ENCODE assay signal across 1 cellular context in genomic region chr17:82037113-82037888, GRCh38.
TF ChIP-seq lines count a peak whose summit lies in the region.

TSS of gene DCXR (minus strand) at chr17:82037697. CDS start at chr17:82037682, 15 bp downstream.

TF ChIP-seq in HepG2, 621 proteins besides CTCF, POLR2A, EP300 and RAD21 (continued from another document and continues in another):
- peak; percentile 31; the same call in 1 of the 2 replicates for TF ChIP-seq THAP7 (CRISPR knock-in tag; IDR thresholded peaks at IDR 0.05)
- TF ChIP-seq ZNF597 (CRISPR knock-in tag; IDR thresholded peaks at IDR 0.05) = no peak
- TF ChIP-seq KDM5B (CRISPR knock-in tag; IDR thresholded peaks at IDR 0.05; ENCODE audit: borderline replicate concordance) = peak; percentile 94
- TF ChIP-seq KIAA2018 (CRISPR knock-in tag; IDR thresholded peaks at IDR 0.05; ENCODE audit: borderline replicate concordance) = no peak
- no peak for TF ChIP-seq ZNF652 (CRISPR knock-in tag; IDR thresholded peaks at IDR 0.05; ENCODE audit: borderline replicate concordance, low read depth)
- no peak for TF ChIP-seq MTA3 (CRISPR knock-in tag; IDR thresholded peaks at IDR 0.05)
- peak; percentile 81; the same call in 1 of the 2 replicates for TF ChIP-seq NFKB2 (CRISPR knock-in tag; IDR thresholded peaks at IDR 0.05; ENCODE audit: borderline replicate concordance)
- TF ChIP-seq NONO (IDR thresholded peaks at IDR 0.05) = no peak
- TF ChIP-seq NONO (CRISPR knock-in tag; conservative IDR thresholded peaks at IDR 0.05) = peak; percentile 89
- peak; percentile 68 for TF ChIP-seq ZNF709 (CRISPR knock-in tag; IDR thresholded peaks at IDR 0.05)
- peak; percentile 39; the same call in 1 of the 2 replicates for TF ChIP-seq ZNF350 (CRISPR knock-in tag; IDR thresholded peaks at IDR 0.05; ENCODE audit: borderline replicate concordance, low read depth)
- 0 out of 2 replicates have a peak, but pooled peaks have one; percentile 77 for TF ChIP-seq SMAD1 (CRISPR knock-in tag; IDR thresholded peaks at IDR 0.05; ENCODE audit: borderline replicate concordance, low read depth)
- peak; percentile 95 for TF ChIP-seq ZNF580 (CRISPR knock-in tag; IDR thresholded peaks at IDR 0.05; ENCODE audit: borderline replicate concordance, low read depth)
- TF ChIP-seq ZNF136 (CRISPR knock-in tag; IDR thresholded peaks at IDR 0.05; ENCODE audit: low read depth) = no peak
- no peak; the same call in 1 of the 2 replicates for TF ChIP-seq ZC3H13 (CRISPR knock-in tag; IDR thresholded peaks at IDR 0.05)
- peak in 1 of 2 experiments; percentile 88; a peak in 2 of 4 replicates for TF ChIP-seq KLF16 (CRISPR knock-in tag; IDR thresholded peaks at IDR 0.05)
- no peak for TF ChIP-seq ATF7 (IDR thresholded peaks at IDR 0.05)
- TF ChIP-seq ATF7 (CRISPR knock-in tag; IDR thresholded peaks at IDR 0.05) = no peak; the same call in 1 of the 2 replicates
- TF ChIP-seq ZNF335 (CRISPR knock-in tag; IDR thresholded peaks at IDR 0.05) = peak; percentile 90; the same call in 1 of the 2 replicates
- TF ChIP-seq AKAP8 (CRISPR knock-in tag; IDR thresholded peaks at IDR 0.05) = peak; percentile 97
- no peak for TF ChIP-seq ZNF460 (CRISPR knock-in tag; IDR thresholded peaks at IDR 0.05; ENCODE audit: borderline replicate concordance)
- no peak for TF ChIP-seq DNMT3B (CRISPR knock-in tag; conservative IDR thresholded peaks at IDR 0.05)
- no peak for TF ChIP-seq ZNF512B (CRISPR knock-in tag; IDR thresholded peaks at IDR 0.05; ENCODE audit: borderline replicate concordance)
- TF ChIP-seq ZNF24 (IDR thresholded peaks at IDR 0.05) = no peak; the same call in 1 of the 2 replicates
- no peak for TF ChIP-seq MATR3 (CRISPR knock-in tag; IDR thresholded peaks at IDR 0.05)
- 0 out of 2 replicates have a peak, but pooled peaks have one; percentile 37 for TF ChIP-seq PAX8 (CRISPR knock-in tag; IDR thresholded peaks at IDR 0.05; ENCODE audit: borderline replicate concordance)
- no peak for TF ChIP-seq HHEX (CRISPR knock-in tag; IDR thresholded peaks at IDR 0.05)
- no peak for TF ChIP-seq ZBTB1 (CRISPR knock-in tag; IDR thresholded peaks at IDR 0.05; ENCODE audit: borderline replicate concordance)
- TF ChIP-seq PRPF4 (IDR thresholded peaks at IDR 0.05; ENCODE audit: low read depth, low read length, poor library complexity, severe bottlenecking) = no peak
- no peak for TF ChIP-seq ZNF879 (CRISPR knock-in tag; IDR thresholded peaks at IDR 0.05)
- no peak; the same call in none of the 2 replicates for TF ChIP-seq SRY (CRISPR knock-in tag; IDR thresholded peaks at IDR 0.05)
- no peak for TF ChIP-seq MTF1 (CRISPR knock-in tag; IDR thresholded peaks at IDR 0.05)
- TF ChIP-seq GATA4 (IDR thresholded peaks at IDR 0.05; ENCODE audit: borderline replicate concordance, low read depth) = peak; percentile 89
- peak; percentile 28; the same call in 1 of the 2 replicates for TF ChIP-seq HOXD1 (CRISPR knock-in tag; IDR thresholded peaks at IDR 0.05)
- no peak; the same call in 1 of the 2 replicates for TF ChIP-seq SMC3 (IDR thresholded peaks at IDR 0.05; ENCODE audit: low read length)
- TF ChIP-seq STAT6 (CRISPR knock-in tag; IDR thresholded peaks at IDR 0.05; ENCODE audit: borderline replicate concordance) = no peak
- no peak for TF ChIP-seq NBN (conservative IDR thresholded peaks at IDR 0.05)
- no peak for TF ChIP-seq ZNF646 (CRISPR knock-in tag; IDR thresholded peaks at IDR 0.05)
- no peak for TF ChIP-seq ZNF235 (CRISPR knock-in tag; IDR thresholded peaks at IDR 0.05; ENCODE audit: borderline replicate concordance)
- TF ChIP-seq HMG20B (CRISPR knock-in tag; conservative IDR thresholded peaks at IDR 0.05) = no peak
